ENCODE assay signal across 11 cellular contexts in the genomic region with DNA sequence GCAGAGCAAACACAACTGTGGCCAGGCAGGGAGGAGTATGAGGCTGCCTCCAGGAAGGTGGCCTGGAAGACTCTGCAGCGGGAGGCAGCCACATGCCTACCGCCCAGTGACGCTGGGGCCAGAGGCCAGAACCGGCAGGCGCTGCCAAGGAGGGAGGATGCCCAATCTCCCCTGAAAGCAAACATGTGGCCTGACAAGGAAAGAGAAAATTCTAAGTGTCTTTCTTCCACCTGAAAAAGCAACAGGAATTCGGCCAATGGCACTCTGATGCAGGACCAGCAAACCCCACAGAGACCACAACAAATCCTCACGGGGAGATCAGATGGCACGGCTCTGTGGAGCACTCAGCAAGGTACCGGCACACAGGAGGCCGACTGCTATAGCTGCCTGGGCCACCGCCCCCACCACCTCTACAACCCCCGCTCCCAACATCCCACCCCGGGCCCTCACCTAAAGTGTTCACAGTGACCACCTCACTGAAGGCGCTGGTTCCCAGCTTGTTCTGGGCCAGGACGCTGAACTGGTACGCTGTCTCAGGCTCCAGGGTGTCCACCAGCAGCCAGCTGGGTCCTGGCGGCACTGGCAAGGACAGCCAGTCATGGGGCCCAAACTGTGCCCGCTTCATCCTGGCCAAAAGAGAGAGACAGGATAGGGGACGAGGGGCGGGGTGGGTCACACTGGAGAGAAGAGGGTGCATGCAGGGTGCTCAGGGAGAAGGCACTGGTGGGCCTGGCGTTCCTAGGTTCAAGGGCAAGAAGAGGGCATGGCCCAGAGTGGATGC.
"Had no signal": no experiment of that assay in that cellular context is flagged by ENCODE, and none has a peak within 500 bp of the region (broad histone marks: within the 10 kb centered on the region; RNA-seq: fewer than 3 reads in every experiment).

No MANE protein-coding gene starts in this region.

- H3K4me3 Mint-ChIP-seq: activated CD4-positive, alpha-beta memory T cell treated with anti-CD3 and anti-CD28 coated beads, Interleukin-2, amount 10 ng/mL, durations not matched to agents 7 days and 5 days had no signal

- H3K27me3 Mint-ChIP-seq: activated CD4-positive, alpha-beta memory T cell treated with anti-CD3 and anti-CD28 coated beads, Interleukin-2, amount 10 ng/mL, durations not matched to agents 7 days and 5 days; activated naive CD8-positive, alpha-beta T cell treated with anti-CD3 and anti-CD28 coated beads, Interleukin-2, amount 10 ng/mL, durations not matched to agents 7 days and 5 days had no signal

- H3K9ac ChIP-seq: KMS-11 had no signal

- DNase-seq: activated CD4-positive, alpha-beta memory T cell treated with anti-CD3 and anti-CD28 coated beads, Interleukin-2, amount 10 ng/mL, durations not matched to agents 7 days and 5 days; MV-4-11; NCI-H2171 treated with DMSO at 0.1 percent for 48 hours; SIG-M5 had no signal

- H3K27me3 ChIP-seq: breast epithelium, MG63, Peyer's patch had no signal

- H3K27ac ChIP-seq: adrenal gland, breast epithelium, coronary artery, KMS-11, Peyer's patch had no signal

- H3K9me3 Mint-ChIP-seq: activated CD4-positive, alpha-beta memory T cell treated with anti-CD3 and anti-CD28 coated beads, Interleukin-2, amount 10 ng/mL, durations not matched to agents 7 days and 5 days; activated naive CD8-positive, alpha-beta T cell treated with anti-CD3 and anti-CD28 coated beads, Interleukin-2, amount 10 ng/mL, durations not matched to agents 7 days and 5 days had no signal

- H3K4me3 ChIP-seq: adrenal gland, coronary artery, MG63, Peyer's patch had no signal

- H3K4me2 ChIP-seq: KMS-11 had no signal

- H3K36me3 ChIP-seq: adrenal gland, breast epithelium, MG63, Peyer's patch had no signal

- H3K4me1 ChIP-seq: breast epithelium had no signal

- H3K9me3 ChIP-seq: adrenal gland, breast epithelium, MG63, Peyer's patch had no signal
